11 cellular contexts compared by ENCODE assay signal in genomic region chr6:18324708-18325047, GRCh38.
"Had no signal": no experiment of that assay in that cellular context is flagged by ENCODE, and none has a peak within 500 bp of the region (broad histone marks: within the 10 kb centered on the region; RNA-seq: fewer than 3 reads in every experiment).

No MANE protein-coding gene starts in this region.

- DNase-seq: kidney, left colon, natural killer cell, ovary, tibial artery had no signal

- H3K27me3 ChIP-seq: hepatocyte, neural progenitor cell, ovary, right atrium auricular region, tibial artery, upper lobe of left lung, vagina had no signal

- H3K4me1 ChIP-seq: neural progenitor cell, right atrium auricular region, vagina had no signal

- H3K4me3 ChIP-seq: hepatocyte, neural progenitor cell, ovary, right atrium auricular region, tibial artery, upper lobe of left lung, vagina had no signal

- H3K9me3 ChIP-seq: ovary, right atrium auricular region, tibial artery, upper lobe of left lung, vagina had no signal

- H3K36me3 ChIP-seq: neural progenitor cell, ovary, right atrium auricular region, tibial artery, upper lobe of left lung, vagina had no signal

- H3K79me2 ChIP-seq: hepatocyte had no signal

- H2AFZ ChIP-seq: hepatocyte, neural progenitor cell had no signal

- H3K4me2 ChIP-seq: hepatocyte, neural progenitor cell had no signal

- H3K27ac ChIP-seq: epithelial cell of prostate, hepatocyte, neural progenitor cell, ovary, right atrium auricular region, tibial artery, upper lobe of left lung, vagina had no signal

- H3K9ac ChIP-seq: neural progenitor cell had no signal
